1 cellular context compared by ENCODE assay signal in genomic region chr22:33864723-33865130, GRCh38.
A peak's percentile ranks its signal among the peaks of the same experiment; 100 is the strongest.
TF ChIP-seq lines count a peak whose summit lies in the region.

No MANE protein-coding gene starts in this region.

TF ChIP-seq in IMR-90, 13 proteins besides CTCF, POLR2A, EP300 and RAD21 (continued from another document):
- TF ChIP-seq MXI1 (IDR thresholded peaks at IDR 0.05; ENCODE audit: borderline replicate concordance, low read depth, low read length) (no peak), RFX5 (IDR thresholded peaks at IDR 0.05; ENCODE audit: low read depth, low read length) (no peak), CEBPB (IDR thresholded peaks at IDR 0.05; ENCODE audit: low read depth, low read length) (peak; percentile 76), RCOR1 (IDR thresholded peaks at IDR 0.05; ENCODE audit: insufficient replicate concordance, low read length) (no peak)
